In genomic region chr1:41537788-41538351, GRCh38 we compare ENCODE assay signal across 9 cellular contexts. TPM values are rescaled to one million over a fixed set of nuclear protein-coding genes. Genes with fewer than 3 reads are reported as not detected.
A peak's percentile ranks its signal among the peaks of the same experiment; 100 is the strongest.
DNase-seq lines count a peak whose midpoint lies in the region; ATAC-seq and TF ChIP-seq lines count a peak whose summit lies in the region.
"Had no signal": no experiment of that assay in that cellular context is flagged by ENCODE, and none has a peak within 500 bp of the region (broad histone marks: within the 10 kb centered on the region; RNA-seq: fewer than 3 reads in every experiment).

No MANE protein-coding gene starts in this region.

- H3K79me2 ChIP-seq in OCI-LY1 (ENCODE audit: insufficient read depth, low read length) = no peaks in the 10 kb centered on the region

- H3K4me3 ChIP-seq in OCI-LY1 (ENCODE audit: low read depth, low read length, poor library complexity, severe bottlenecking) = peak overlapping the region; percentile 36
- no peak overlapping the region for H3K4me3 ChIP-seq in spleen

- peak overlapping the region; percentile 61 for H3K4me2 ChIP-seq in OCI-LY1 (ENCODE audit: low read length)

- WGBS in spleen, 5 donors = 51 to 61% (median 57%) methylated on average over 10 of the region's 10 CpGs

- H3K9me2 ChIP-seq in OCI-LY1 (ENCODE audit: low read depth, low read length) = no peaks in the 10 kb centered on the region

- no peaks in the 10 kb centered on the region for H3K9me3 ChIP-seq in OCI-LY1 (ENCODE audit: low read length)
- no peaks in the 10 kb centered on the region for H3K9me3 ChIP-seq in spleen

- H3K36me3 ChIP-seq in OCI-LY1 (ENCODE audit: insufficient read depth, low read length) (no peaks in the 10 kb centered on the region), spleen (peaks cover 0 to 14% (median 0%) of the 10 kb centered on the region in 6 donors)

- no peak overlapping the region for H2AFZ ChIP-seq in OCI-LY1 (ENCODE audit: low read length)

- peak overlapping the region; percentile 44 for H3K9ac ChIP-seq in OCI-LY1 (ENCODE audit: low read length)

- intact Hi-C loops in spleen (cut with DNase I; ENCODE audit: low total_unique reads) = no loop called here

- H3F3A ChIP-seq in OCI-LY1 (ENCODE audit: insufficient read depth, low read length) = no peaks in the 10 kb centered on the region

- TF ChIP-seq CTCF in OCI-LY1 (IDR thresholded peaks at IDR 0.05; ENCODE audit: low read length) (no peak), spleen (IDR thresholded peaks at IDR 0.05 in 8 of 11, conservative IDR thresholded peaks at IDR 0.05 in 3 of 11) (no peak), GM10248 (IDR thresholded peaks at IDR 0.05; ENCODE audit: control extremely low read depth, extremely low read depth, low read depth, missing control alignments) (no peak)

- CTCF ChIA-PET in GM10248 (lab: Yijun Ruan, JAX) = interaction anchor here (1.3 to 6.7 kb wide), 2 partner anchors 10 to 20 kb away, joined by 3 to 48 read pairs; no protein-coding TSS in a partner anchor

- H3K27me3 ChIP-seq in OCI-LY1 (ENCODE audit: insufficient read depth, low read length) = no peaks in the 10 kb centered on the region
- H3K27me3 ChIP-seq in spleen (replicated peaks in 1 of 7) = no peaks in the 10 kb centered on the region

- ATAC-seq in HG02973 (IDR thresholded peaks at IDR 0.05; ENCODE audit: unreplicated experiment) = no peak
- no peak for ATAC-seq in GM21526 (IDR thresholded peaks at IDR 0.05; ENCODE audit: low FRiP score, unreplicated experiment)

- POLR2A ChIA-PET in GM10248 (lab: Yijun Ruan, JAX) = no interaction called here

- H3K4me1 ChIP-seq in OCI-LY1 (ENCODE audit: insufficient read depth, low read length, severe bottlenecking) (peaks cover 41% of the 10 kb centered on the region), spleen (peaks cover 7 to 32% (median 23%) of the 10 kb centered on the region in 6 donors)

- H3K27ac ChIP-seq in OCI-LY1 (ENCODE audit: low read depth, low read length, poor library complexity, severe bottlenecking) = peak overlapping the region; percentile 90
- no peak overlapping the region for H3K27ac ChIP-seq in spleen

- peak; percentile 60 for DNase-seq in HS-5 (ENCODE audit: low read depth)
- peak; percentile 76 for DNase-seq in glomerular visceral epithelial cell (ENCODE audit: extremely low spot score)
- DNase-seq in spleen = peak; percentile 53
- DNase-seq in GM19240 (ENCODE audit: insufficient read length, low spot score) = no peak
- no peak for DNase-seq in GM10248 (ENCODE audit: extremely low spot score)
- DNase-seq: nucleus accumbens had no signal

- TF ChIP-seq POLR2A in spleen (IDR thresholded peaks at IDR 0.05) = no peak

- no peaks in the 10 kb centered on the region for H4K20me1 ChIP-seq in OCI-LY1 (ENCODE audit: insufficient read depth, low read length)

RNA-seq across cellular contexts. Expression of gene EDN2, which starts 53.4 kb away (rescaled TPM):
- not detected for total RNA-seq in spleen
- polyA plus RNA-seq in spleen = not detected

Comparison
In these comparisons a context has a peak if more than half of its experiments do, and no peak if none do; other contexts are left out.
1. DNase-seq: peak in HS-5 (single experiment), glomerular visceral epithelial cell (single experiment) and spleen (single experiment); none in GM19240 (single experiment) and GM10248 (single experiment).